In genomic region chr15:35321926-35322325, GRCh38 we compare ENCODE assay signal across 25 cellular contexts.
DNase-seq lines count a peak whose midpoint lies in the region; FAIRE-seq and TF ChIP-seq lines count a peak whose summit lies in the region.
"Had no signal": no experiment of that assay in that cellular context is flagged by ENCODE, and none has a peak within 500 bp of the region (broad histone marks: within the 10 kb centered on the region; RNA-seq: fewer than 3 reads in every experiment).

No MANE protein-coding gene starts in this region.

- H3K9me3 ChIP-seq in osteoblast (ENCODE audit: low read depth, low read length) (no peaks in the 10 kb centered on the region), hepatocyte (ENCODE audit: low read depth) (no peaks in the 10 kb centered on the region)
- H3K9me3 ChIP-seq: A549, BE2C had no signal

- H3K4me3 ChIP-seq in osteoblast (ENCODE audit: insufficient read depth, low read length) (no peak overlapping the region), hepatocyte (no peak overlapping the region)
- H3K4me3 ChIP-seq: A549; BLaER1 treated with 17β-estradiol and CSF1 and Interleukin-3, amounts not matched to agents 10 nM and 100 nM; GM23338 had no signal

- H3K4me1 ChIP-seq in osteoblast (ENCODE audit: insufficient read depth, low read length) (peaks cover 6% of the 10 kb centered on the region), hepatocyte (ENCODE audit: insufficient read depth) (no peaks in the 10 kb centered on the region)
- H3K4me1 ChIP-seq: A549; BLaER1 treated with 17β-estradiol and CSF1 and Interleukin-3, amounts not matched to agents 10 nM and 100 nM had no signal

- no peaks in the 10 kb centered on the region for H3K9me2 ChIP-seq in hepatocyte (replicated peaks; ENCODE audit: insufficient read depth)

- FAIRE-seq in G401.6 (lab: Jason Lieb, UNC) (peak; percentile 100), TTC549 (lab: Jason Lieb, UNC) (peak; percentile 94)
- FAIRE-seq: A549, GM12891, GM18507 had no signal

- intact Hi-C loops in posterior vena cava (cut with DNase I) = no loop called here

- H4K20me1 ChIP-seq in osteoblast (ENCODE audit: insufficient read depth, low read length) = no peaks in the 10 kb centered on the region
- no peaks in the 10 kb centered on the region for H4K20me1 ChIP-seq in hepatocyte (ENCODE audit: insufficient read depth, poor library complexity, severe bottlenecking)
- H4K20me1 ChIP-seq: BLaER1 treated with 17β-estradiol and CSF1 and Interleukin-3, amounts not matched to agents 10 nM and 100 nM had no signal

- H2AFZ ChIP-seq in osteoblast (ENCODE audit: low read length) (peak overlapping the region; percentile 10), hepatocyte (no peak overlapping the region)
- H2AFZ ChIP-seq: GM23338 had no signal

- H3K36me3 ChIP-seq in osteoblast (ENCODE audit: insufficient read depth, low read length) (no peaks in the 10 kb centered on the region), hepatocyte (replicated peaks; ENCODE audit: insufficient read depth, low read depth) (no peaks in the 10 kb centered on the region)
- H3K36me3 ChIP-seq: BE2C; BLaER1 treated with 17β-estradiol and CSF1 and Interleukin-3, amounts not matched to agents 10 nM and 100 nM had no signal

- DNase-seq in A172 (ENCODE audit: low spot score) = peak; percentile 29
- no peak for DNase-seq in osteoblast (ENCODE audit: insufficient read length, low spot score, missing footprints)
- no peak for DNase-seq in NCI-H2171 treated with DMSO at 0.1 percent for 48 hours (lab: John Stamatoyannopoulos, UW)
- no peak for DNase-seq in posterior vena cava (ENCODE audit: low spot score)
- DNase-seq in NCI-H774 (lab: John Stamatoyannopoulos, UW) = no peak
- no peak for DNase-seq in hepatocyte (ENCODE audit: low spot score)
- DNase-seq: ACHN; AML-193; BE2C; Calu3; CD4-positive, alpha-beta T cell; CD8-positive, alpha-beta memory T cell; COR-L47; DMS53; DMS79 treated with DMSO at 0.1 percent for 48 hours; GF-D8; H9 had no signal

- TF ChIP-seq CTCF in osteoblast (IDR thresholded peaks at IDR 0.05; ENCODE audit: extremely low read depth, low read depth, low read length) = no peak
- TF ChIP-seq CTCF in hepatocyte (IDR thresholded peaks at IDR 0.05; ENCODE audit: poor library complexity) = no peak

- H3K4me2 ChIP-seq in osteoblast (ENCODE audit: insufficient read depth, low read length) (no peak overlapping the region), hepatocyte (no peak overlapping the region)
- H3K4me2 ChIP-seq: A549; BLaER1 treated with 17β-estradiol and CSF1 and Interleukin-3, amounts not matched to agents 10 nM and 100 nM; GM23338 had no signal

- no peaks in the 10 kb centered on the region for H3K27me3 ChIP-seq in osteoblast (ENCODE audit: insufficient read depth, low read length)
- H3K27me3 ChIP-seq in hepatocyte = no peaks in the 10 kb centered on the region
- H3K27me3 ChIP-seq: BE2C; BLaER1 treated with 17β-estradiol and CSF1 and Interleukin-3, amounts not matched to agents 10 nM and 100 nM had no signal

- H3K27ac ChIP-seq in osteoblast (ENCODE audit: low read depth, low read length) (no peak overlapping the region), hepatocyte (no peak overlapping the region)
- H3K27ac ChIP-seq: 22Rv1; A549; BLaER1 treated with 17β-estradiol and CSF1 and Interleukin-3, amounts not matched to agents 10 nM and 100 nM had no signal

- no peaks in the 10 kb centered on the region for H3K79me2 ChIP-seq in osteoblast (ENCODE audit: insufficient read depth, low read length)
- no peaks in the 10 kb centered on the region for H3K79me2 ChIP-seq in hepatocyte

- whole genome bisulfite sequencing in hepatocyte (ENCODE audit: low lambda C conversion rate, missing lambda C conversion rate) = 96% methylated on average over 2 of the region's 2 CpGs
